ENCODE assay signal across 10 cellular contexts in genomic region chr5:115450741-115451140, GRCh38.
DNase-seq lines count a peak whose midpoint lies in the region; ATAC-seq and TF ChIP-seq lines count a peak whose summit lies in the region.
"Had no signal": no experiment of that assay in that cellular context is flagged by ENCODE, and none has a peak within 500 bp of the region (broad histone marks: within the 10 kb centered on the region; RNA-seq: fewer than 3 reads in every experiment).

No MANE protein-coding gene starts in this region.

- TF ChIP-seq EP300 in gastroesophageal sphincter (IDR thresholded peaks at IDR 0.05): no peak

- TF ChIP-seq POLR2A in gastroesophageal sphincter (IDR thresholded peaks at IDR 0.05): no peak

- CTCF ChIA-PET in AG04449 (lab: Yijun Ruan, JAX): interaction anchor here (2.3 kb wide), 1 partner anchor 16 kb away, joined by 9 read pairs; no protein-coding TSS in a partner anchor

- H3K36me3 ChIP-seq in RWPE2 (ENCODE audit: low read depth): no peaks in the 10 kb centered on the region
- H3K36me3 ChIP-seq in gastroesophageal sphincter: no peaks in the 10 kb centered on the region

- no peaks in the 10 kb centered on the region for H3K27me3 ChIP-seq in RWPE2 (ENCODE audit: insufficient read depth, poor library complexity, severe bottlenecking)
- no peaks in the 10 kb centered on the region for H3K27me3 ChIP-seq in gastroesophageal sphincter

- DNase-seq in AG04449 (ENCODE audit: low read depth, low spot score) (peak; percentile 90), RWPE2 (ENCODE audit: low spot score) (no peak), iris pigment epithelial cell (ENCODE audit: low read depth) (peak; percentile 90), DMS79 (lab: John Stamatoyannopoulos, UW) (no peak)
- DNase-seq in activated naive CD4-positive, alpha-beta T cell treated with Interleukin-2 at 50 U/mL for 16 hours: no peak
- DNase-seq: T-helper 17 cell had no signal

- H3K4me1 ChIP-seq in RWPE2 (ENCODE audit: insufficient read depth, poor library complexity, severe bottlenecking) (peaks cover 12% of the 10 kb centered on the region), gastroesophageal sphincter (peaks cover 0 to 12% (median 0%) of the 10 kb centered on the region in 3 donors)

- ATAC-seq in GM21360 (IDR thresholded peaks at IDR 0.05; ENCODE audit: unreplicated experiment) (peak; percentile 52), RWPE2 (ENCODE audit: low read depth) (peak; percentile 34; the same call in 2 of the 3 replicates), gastroesophageal sphincter (no peak), HG02884 (IDR thresholded peaks at IDR 0.05; ENCODE audit: unreplicated experiment) (no peak)
- ATAC-seq: T-helper 17 cell had no signal

- WGBS in gastroesophageal sphincter (ENCODE audit: low coverage in 1 of 2), 2 donors: 33 to 40% methylated on average over 1 of the region's 1 CpG

- H3K9me3 ChIP-seq in RWPE2 (ENCODE audit: severe bottlenecking): no peaks in the 10 kb centered on the region
- no peaks in the 10 kb centered on the region for H3K9me3 ChIP-seq in gastroesophageal sphincter

- H3K27ac ChIP-seq in RWPE2 (ENCODE audit: poor library complexity, severe bottlenecking) (no peak overlapping the region), gastroesophageal sphincter (no peak overlapping the region)
- H3K27ac ChIP-seq: C4-2B had no signal

- TF ChIP-seq CTCF in AG04449 (IDR thresholded peaks at IDR 0.05; ENCODE audit: insufficient read depth, low read length, missing control alignments) (no peak), RWPE2 (IDR thresholded peaks at IDR 0.05; ENCODE audit: poor library complexity, severe bottlenecking) (no peak), gastroesophageal sphincter (IDR thresholded peaks at IDR 0.05) (no peak)

- H3K4me3 ChIP-seq in AG04449 (ENCODE audit: low read depth, low read length) (no peak overlapping the region), RWPE2 (ENCODE audit: severe bottlenecking) (no peak overlapping the region), gastroesophageal sphincter (no peak overlapping the region)

- POLR2A ChIA-PET in AG04449 (lab: Yijun Ruan, JAX): interaction anchor here (0.7 kb wide), 1 partner anchor 29 kb away, joined by 3 read pairs; no protein-coding TSS in a partner anchor

Comparison
In these comparisons a context has a peak if more than half of its experiments do, and no peak if none do; other contexts are left out.
1. DNase-seq: peak in AG04449 (single experiment) and iris pigment epithelial cell (single experiment); none in RWPE2 (single experiment), activated naive CD4-positive, alpha-beta T cell treated with Interleukin-2 at 50 U/mL for 16 hours (single experiment) and DMS79 (single experiment).
2. ATAC-seq: peak in GM21360 (single experiment) and RWPE2 (single experiment); none in gastroesophageal sphincter (single experiment) and HG02884 (single experiment).